ENCODE assay signal across 14 cellular contexts in genomic region chr3:60742606-60743145, GRCh38.
A peak's percentile ranks its signal among the peaks of the same experiment; 100 is the strongest.
DNase-seq lines count a peak whose midpoint lies in the region; ATAC-seq lines count a peak whose summit lies in the region.
"Had no signal": no experiment of that assay in that cellular context is flagged by ENCODE, and none has a peak within 500 bp of the region (broad histone marks: within the 10 kb centered on the region; RNA-seq: fewer than 3 reads in every experiment).

No MANE protein-coding gene starts in this region.

- H3K27me3 ChIP-seq in adipocyte (replicated peaks; ENCODE audit: control insufficient read depth, insufficient read depth, low read length): no peaks in the 10 kb centered on the region
- H3K27me3 ChIP-seq: dorsolateral prefrontal cortex, transverse colon had no signal

- H3K9me3 ChIP-seq in adipocyte (ENCODE audit: control insufficient read depth, low read length): no peaks in the 10 kb centered on the region
- H3K9me3 ChIP-seq: lower lobe of right lung, transverse colon had no signal

- DNase-seq in Right ventricle myocardium inferior (ENCODE audit: missing footprints) (no peak), cardiac septum (ENCODE audit: low spot score) (no peak), adipocyte (ENCODE audit: low read depth) (peak; percentile 22), hepatic stellate cell (ENCODE audit: low spot score) (peak; percentile 11), DMS153 treated with DMSO at 0.1 percent for 48 hours (lab: John Stamatoyannopoulos, UW; ENCODE audit: unreplicated experiment) (no peak)
- DNase-seq in natural killer cell treated with Interleukin-12 subunit alpha and Interleukin-12 subunit beta and Interleukin-15 and Interleukin-18, amount 100 ng/mL, for 72 hours (ENCODE audit: low spot score): no peak
- DNase-seq: activated T-cell treated with anti-CD3 and anti-CD28 coated beads, Interleukin-2, amount 50 U/mL, for 1 hour; dorsolateral prefrontal cortex; lower lobe of right lung; MM.1S; stimulated activated CD4-positive, alpha-beta T cell treated with anti-CD3 and anti-CD28 coated beads, Interleukin-2, amount 100 ng/mL, for 24 hours; transverse colon had no signal

- H3K9me3 Mint-ChIP-seq in natural killer cell treated with Interleukin-12 subunit alpha and Interleukin-12 subunit beta and Interleukin-15 and Interleukin-18, amount 100 ng/mL, for 72 hours: no peaks in the 10 kb centered on the region

- ATAC-seq in Right ventricle myocardium inferior (peak; percentile 89), HG02623 (IDR thresholded peaks at IDR 0.05; ENCODE audit: unreplicated experiment) (no peak), HG03469 (IDR thresholded peaks at IDR 0.05; ENCODE audit: unreplicated experiment) (no peak)
- ATAC-seq in natural killer cell treated with Interleukin-12 subunit alpha and Interleukin-12 subunit beta and Interleukin-15 and Interleukin-18, amount 100 ng/mL, for 72 hours: no peak
- ATAC-seq: lower lobe of right lung had no signal

- peaks cover 18% of the 10 kb centered on the region for H3K4me1 ChIP-seq in adipocyte (ENCODE audit: control insufficient read depth, insufficient read depth, low read length)
- H3K4me1 ChIP-seq: lower lobe of right lung, transverse colon had no signal

- H3K9ac ChIP-seq in adipocyte (ENCODE audit: low read length): no peak overlapping the region

- no peak overlapping the region for H3K27ac Mint-ChIP-seq in natural killer cell treated with Interleukin-12 subunit alpha and Interleukin-12 subunit beta and Interleukin-15 and Interleukin-18, amount 100 ng/mL, for 72 hours

- intact Hi-C loops in Right ventricle myocardium inferior (cut with DNase I) (no loop called here), cardiac septum (cut with DNase I) (no loop called here)

- H3K36me3 Mint-ChIP-seq in natural killer cell treated with Interleukin-12 subunit alpha and Interleukin-12 subunit beta and Interleukin-15 and Interleukin-18, amount 100 ng/mL, for 72 hours: no peaks in the 10 kb centered on the region

- H3K36me3 ChIP-seq in adipocyte (ENCODE audit: control insufficient read depth, insufficient read depth, low read length, severe bottlenecking): no peaks in the 10 kb centered on the region
- H3K36me3 ChIP-seq: lower lobe of right lung, transverse colon had no signal

- H3K27me3 Mint-ChIP-seq in natural killer cell treated with Interleukin-12 subunit alpha and Interleukin-12 subunit beta and Interleukin-15 and Interleukin-18, amount 100 ng/mL, for 72 hours: no peaks in the 10 kb centered on the region

- H3K4me3 ChIP-seq in adipocyte (ENCODE audit: low read length): no peak overlapping the region
- H3K4me3 ChIP-seq: dorsolateral prefrontal cortex, lower lobe of right lung, transverse colon had no signal

- H3K4me3 Mint-ChIP-seq in natural killer cell treated with Interleukin-12 subunit alpha and Interleukin-12 subunit beta and Interleukin-15 and Interleukin-18, amount 100 ng/mL, for 72 hours: no peak overlapping the region

- no peaks in the 10 kb centered on the region for H3K4me1 Mint-ChIP-seq in natural killer cell treated with Interleukin-12 subunit alpha and Interleukin-12 subunit beta and Interleukin-15 and Interleukin-18, amount 100 ng/mL, for 72 hours (ENCODE audit: low read depth in 2 of 2)

Comparison
In these comparisons a context has a peak if more than half of its experiments do, and no peak if none do; other contexts are left out.
1. DNase-seq: peak in adipocyte (single experiment) and hepatic stellate cell (single experiment); none in Right ventricle myocardium inferior (single experiment), cardiac septum (single experiment), natural killer cell treated with Interleukin-12 subunit alpha and Interleukin-12 subunit beta and Interleukin-15 and Interleukin-18, amount 100 ng/mL, for 72 hours (single experiment) and DMS153 treated with DMSO at 0.1 percent for 48 hours (single experiment).